ENCODE assay signal across 20 cellular contexts in genomic region chr17:52647411-52647810, GRCh38.
"Had no signal": no experiment of that assay in that cellular context is flagged by ENCODE, and none has a peak within 500 bp of the region (broad histone marks: within the 10 kb centered on the region; RNA-seq: fewer than 3 reads in every experiment).

No MANE protein-coding gene starts in this region.

- DNase-seq: heart right ventricle, hippocampal formation, hypothalamus, immature natural killer cell, islet precursor cell, kidney, kidney glomerular epithelial cell, left cardiac atrium, left lung, left ventricle myocardium inferior, left ventricle myocardium superior, lower lobe of right lung, mammary epithelial cell, mesenchymal stem cell, mesendoderm, midbrain, naive B cell had no signal

- H3K9me3 ChIP-seq: heart right ventricle, left lung, left ventricle myocardium inferior, lower lobe of right lung had no signal

- H3K4me1 ChIP-seq: heart right ventricle, left lung, left ventricle myocardium inferior, lower lobe of right lung had no signal

- ATAC-seq: heart right ventricle, left cardiac atrium, left lobe of liver, left lung, left ventricle myocardium superior, lower lobe of right lung had no signal

- H3K27me3 ChIP-seq: heart right ventricle, left lung had no signal

- H3K27ac ChIP-seq: heart right ventricle, hepatocyte, left lung, left ventricle myocardium inferior, lower lobe of right lung had no signal

- H3K4me3 ChIP-seq: heart right ventricle, hepatocyte, left lung, left ventricle myocardium inferior, lower lobe of right lung, lung had no signal

- H3K36me3 ChIP-seq: heart right ventricle, left lung, left ventricle myocardium inferior, lower lobe of right lung had no signal
